In the genomic region with DNA sequence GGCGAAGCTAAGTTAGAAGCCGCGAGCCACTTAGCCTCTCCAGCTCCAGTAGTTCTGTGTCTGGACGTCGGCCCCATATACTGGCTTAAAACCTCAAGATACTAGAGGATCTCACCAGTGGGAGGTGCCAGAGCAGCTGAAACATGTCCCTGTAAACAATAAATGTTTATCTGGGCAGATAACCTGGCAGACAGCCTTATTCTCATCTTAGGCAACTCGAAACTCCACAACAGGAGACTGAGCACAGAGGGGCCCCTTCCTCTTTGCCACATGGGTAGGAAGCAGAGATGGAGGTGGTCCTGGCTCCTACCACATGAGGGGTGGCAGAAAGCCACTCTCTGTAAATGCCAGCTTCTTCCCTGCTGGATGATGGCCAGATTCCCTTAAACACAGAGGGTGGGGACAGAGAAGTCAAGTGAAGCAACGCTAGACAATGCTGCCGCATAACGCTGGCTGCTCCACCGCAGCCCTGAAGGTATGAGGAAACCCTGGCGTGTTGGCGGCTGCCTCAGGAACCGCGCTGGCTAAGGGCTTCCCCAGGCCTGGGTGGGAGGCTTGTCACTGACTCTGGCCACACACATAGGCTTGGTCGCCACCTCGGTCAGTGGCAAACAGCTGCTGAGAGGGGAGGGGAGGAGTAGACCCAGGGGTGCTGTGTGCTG, we compare ENCODE assay signal across 8 cellular contexts.
DNase-seq lines count a peak whose midpoint lies in the region; ATAC-seq, FAIRE-seq and TF ChIP-seq lines count a peak whose summit lies in the region.

No MANE protein-coding gene starts in this region.

- ATAC-seq in HepG2 (no peak), HG03354 (IDR thresholded peaks at IDR 0.05; ENCODE audit: poor library complexity, severe bottlenecking, unreplicated experiment) (no peak), GM18517 (IDR thresholded peaks at IDR 0.05; ENCODE audit: unreplicated experiment) (no peak)

- no peak overlapping the region for H3K9ac ChIP-seq in HepG2 (ENCODE audit: insufficient read depth, low read depth, low read length)

- no peaks in the 10 kb centered on the region for H4K20me1 ChIP-seq in HepG2 (ENCODE audit: insufficient read depth, low read length)

- peak; percentile 55 for DNase-seq in DMS153 (lab: John Stamatoyannopoulos, UW)
- peak; percentile 51 for DNase-seq in NCI-H1694 treated with DMSO at 0.1 percent for 48 hours (lab: John Stamatoyannopoulos, UW)
- DNase-seq in cardiac fibroblast (ENCODE audit: low read depth in 2 of 2) = peak; percentile 81 to 91
- no peak for DNase-seq in HepG2 (ENCODE audit: low spot score)
- DNase-seq in thyroid gland = peak; percentile 32 to 50
- no peak for DNase-seq in ACHN

- H3K4me2 ChIP-seq in HepG2 (ENCODE audit: low read depth, low read length) = no peak overlapping the region

- H3K9me3 ChIP-seq in HepG2 (ENCODE audit: low read length) (no peaks in the 10 kb centered on the region), thyroid gland (no peaks in the 10 kb centered on the region)

- TF ChIP-seq CTCF in cardiac fibroblast (IDR thresholded peaks at IDR 0.05; ENCODE audit: low read depth, low read length) (peak; percentile 12), HepG2 (CRISPR knock-in tag; IDR thresholded peaks at IDR 0.05) (no peak), thyroid gland (IDR thresholded peaks at IDR 0.05) (peak in 1 of 6 experiments; percentile 8)

- H3K4me3 ChIP-seq in cardiac fibroblast (replicated peaks in 1 of 2; ENCODE audit: low read depth in 2 of 2, low read length in 2 of 2) (peak overlapping the region in 1 of 2 donors; percentile 7), HepG2 (replicated peaks in 1 of 3; ENCODE audit: insufficient read depth in 1 of 3, low read depth in 2 of 3, low read length in 3 of 3) (no peak overlapping the region), thyroid gland (replicated peaks in 1 of 3) (no peak overlapping the region)

- TF ChIP-seq RAD21 in HepG2 (CRISPR knock-in tag; IDR thresholded peaks at IDR 0.05) = no peak

- H3K27me3 ChIP-seq in HepG2 (ENCODE audit: control insufficient read depth in 1 of 2, insufficient read depth in 2 of 2, low read length in 2 of 2) (no peaks in the 10 kb centered on the region; a peak in 1 of 5 replicates), thyroid gland (no peaks in the 10 kb centered on the region)

- BruUV-seq in HepG2 (replicated peaks; lab: Mats Ljungman, UMichigan) = no TSS peak

- WGBS in HepG2 (ENCODE audit: low lambda C conversion rate) = 87% methylated on average over 12 of the region's 16 CpGs
- 28 to 55% methylated on average over 14 to 16 of the region's 16 CpGs for WGBS in thyroid gland, 2 donors

- POLR2A ChIA-PET in HepG2 (lab: Yijun Ruan, JAX) = no interaction called here

- TF ChIP-seq EP300 in HepG2 (IDR thresholded peaks at IDR 0.05; ENCODE audit: low read depth in 2 of 2, low read length in 2 of 2) (no peak), HepG2 (CRISPR knock-in tag; IDR thresholded peaks at IDR 0.05; ENCODE audit: borderline replicate concordance) (no peak)

- H2AFZ ChIP-seq in HepG2 (ENCODE audit: low read length) = no peak overlapping the region

- peaks cover 2 to 17% of the 10 kb centered on the region in 2 experiments; a peak in 2 of 5 replicates for H3K36me3 ChIP-seq in HepG2 (replicated peaks in 1 of 2; ENCODE audit: control insufficient read depth in 1 of 2, insufficient read depth in 2 of 2, low read length in 2 of 2)
- H3K36me3 ChIP-seq in thyroid gland = no peaks in the 10 kb centered on the region

- CTCF ChIA-PET in HepG2 (lab: Yijun Ruan, JAX; ENCODE audit: low intra/inter-chr PET ratio, low total read pairs) = no interaction called here

- H3K79me2 ChIP-seq in HepG2 (ENCODE audit: insufficient read depth, low read length) = no peaks in the 10 kb centered on the region

- intact Hi-C loops in HepG2 (cut with micrococcal nuclease; ENCODE audit: unreplicated experiment) (no loop called here), thyroid gland (cut with DNase I) (no loop called here)

- peaks cover 16% of the 10 kb centered on the region for H3K4me1 ChIP-seq in HepG2 (ENCODE audit: insufficient read depth, low read length)
- peaks cover 28 to 32% of the 10 kb centered on the region in 2 donors for H3K4me1 ChIP-seq in thyroid gland

- in situ Hi-C loops in HepG2 (cut with HindIII; ENCODE audit: extremely low pct_ligation_motif_present, low pct_unique_long_range_greater_than_20kb) = no loop called here
- in situ Hi-C loops in ACHN (cut with HindIII; ENCODE audit: low pct_ligation_motif_present, low pct_unique_long_range_greater_than_20kb, low sequenced_read_pairs) = no loop called here

- no peak overlapping the region for H3K27ac ChIP-seq in HepG2 (ENCODE audit: extremely low read length, insufficient read depth, low read length)
- H3K27ac ChIP-seq in thyroid gland = peak overlapping the region; percentile 70 to 86 (median 76)

- TF ChIP-seq POLR2A in HepG2 (IDR thresholded peaks at IDR 0.05; ENCODE audit: insufficient read depth in 1 of 2, low read depth in 2 of 2, low read length in 2 of 2) (no peak), thyroid gland (IDR thresholded peaks at IDR 0.05) (no peak)

- no peak for FAIRE-seq in HepG2 (lab: Jason Lieb, UNC)

TF ChIP-seq in HepG2, 621 proteins besides CTCF, POLR2A, EP300 and RAD21:
- TF ChIP-seq, protein P1, sequence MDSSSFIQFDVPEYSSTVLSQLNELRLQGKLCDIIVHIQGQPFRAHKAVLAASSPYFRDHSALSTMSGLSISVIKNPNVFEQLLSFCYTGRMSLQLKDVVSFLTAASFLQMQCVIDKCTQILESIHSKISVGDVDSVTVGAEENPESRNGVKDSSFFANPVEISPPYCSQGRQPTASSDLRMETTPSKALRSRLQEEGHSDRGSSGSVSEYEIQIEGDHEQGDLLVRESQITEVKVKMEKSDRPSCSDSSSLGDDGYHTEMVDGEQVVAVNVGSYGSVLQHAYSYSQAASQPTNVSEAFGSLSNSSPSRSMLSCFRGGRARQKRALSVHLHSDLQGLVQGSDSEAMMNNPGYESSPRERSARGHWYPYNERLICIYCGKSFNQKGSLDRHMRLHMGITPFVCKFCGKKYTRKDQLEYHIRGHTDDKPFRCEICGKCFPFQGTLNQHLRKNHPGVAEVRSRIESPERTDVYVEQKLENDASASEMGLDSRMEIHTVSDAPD (CRISPR knock-in tag; IDR thresholded peaks at IDR 0.05) = no peak
- TF ChIP-seq FOXP1 (IDR thresholded peaks at IDR 0.05) (no peak), FOXP1 (CRISPR knock-in tag; IDR thresholded peaks at IDR 0.05) (0 out of 2 replicates have a peak, but pooled peaks have one; percentile 8)
- TF ChIP-seq, protein P2, sequence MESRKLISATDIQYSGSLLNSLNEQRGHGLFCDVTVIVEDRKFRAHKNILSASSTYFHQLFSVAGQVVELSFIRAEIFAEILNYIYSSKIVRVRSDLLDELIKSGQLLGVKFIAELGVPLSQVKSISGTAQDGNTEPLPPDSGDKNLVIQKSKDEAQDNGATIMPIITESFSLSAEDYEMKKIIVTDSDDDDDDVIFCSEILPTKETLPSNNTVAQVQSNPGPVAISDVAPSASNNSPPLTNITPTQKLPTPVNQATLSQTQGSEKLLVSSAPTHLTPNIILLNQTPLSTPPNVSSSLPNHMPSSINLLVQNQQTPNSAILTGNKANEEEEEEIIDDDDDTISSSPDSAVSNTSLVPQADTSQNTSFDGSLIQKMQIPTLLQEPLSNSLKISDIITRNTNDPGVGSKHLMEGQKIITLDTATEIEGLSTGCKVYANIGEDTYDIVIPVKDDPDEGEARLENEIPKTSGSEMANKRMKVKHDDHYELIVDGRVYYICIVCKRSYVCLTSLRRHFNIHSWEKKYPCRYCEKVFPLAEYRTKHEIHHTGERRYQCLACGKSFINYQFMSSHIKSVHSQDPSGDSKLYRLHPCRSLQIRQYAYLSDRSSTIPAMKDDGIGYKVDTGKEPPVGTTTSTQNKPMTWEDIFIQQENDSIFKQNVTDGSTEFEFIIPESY (CRISPR knock-in tag; IDR thresholded peaks at IDR 0.05) = peak; percentile 60; the same call in 1 of the 2 replicates

Comparison
In these comparisons a context has a peak if more than half of its experiments do, and no peak if none do; other contexts are left out.
1. DNase-seq: peak in DMS153 (single experiment), NCI-H1694 treated with DMSO at 0.1 percent for 48 hours (single experiment), cardiac fibroblast (2 of 2) and thyroid gland (2 of 2); none in HepG2 (single experiment) and ACHN (single experiment).